In genomic region chr1:41861509-41862410, GRCh38 we compare ENCODE assay signal across 11 cellular contexts. TPM values are rescaled to one million over a fixed set of nuclear protein-coding genes. Genes with fewer than 3 reads are reported as not detected.
DNase-seq lines count a peak whose midpoint lies in the region; TF ChIP-seq lines count a peak whose summit lies in the region.
"Had no signal": no experiment of that assay in that cellular context is flagged by ENCODE, and none has a peak within 500 bp of the region (broad histone marks: within the 10 kb centered on the region; RNA-seq: fewer than 3 reads in every experiment).

No MANE protein-coding gene starts in this region.

- peaks cover 39% of the 10 kb centered on the region for H3K4me1 Mint-ChIP-seq in activated naive CD4-positive, alpha-beta T cell treated with anti-CD3 and anti-CD28 coated beads, Interleukin-2, amount 50 U/mL, for 24 hours

- no peak overlapping the region for H3K4me3 ChIP-seq in dorsolateral prefrontal cortex
- H3K4me3 ChIP-seq: BLaER1, SK-N-MC, upper lobe of left lung had no signal

- intact Hi-C loops in dorsolateral prefrontal cortex (cut with DNase I), result no loop called here

- H3K27ac Mint-ChIP-seq in activated naive CD4-positive, alpha-beta T cell treated with anti-CD3 and anti-CD28 coated beads, Interleukin-2, amount 50 U/mL, for 24 hours, result peak overlapping the region; percentile 85

- H3K4me3 Mint-ChIP-seq in activated naive CD4-positive, alpha-beta T cell treated with anti-CD3 and anti-CD28 coated beads, Interleukin-2, amount 50 U/mL, for 24 hours, result peak overlapping the region; percentile 38

- H3K36me3 Mint-ChIP-seq in activated naive CD4-positive, alpha-beta T cell treated with anti-CD3 and anti-CD28 coated beads, Interleukin-2, amount 50 U/mL, for 24 hours, result peaks cover 7% of the 10 kb centered on the region

- H3K9me3 Mint-ChIP-seq in activated naive CD4-positive, alpha-beta T cell treated with anti-CD3 and anti-CD28 coated beads, Interleukin-2, amount 50 U/mL, for 24 hours, result no peaks in the 10 kb centered on the region

- H3K27me3 ChIP-seq in dorsolateral prefrontal cortex, result no peaks in the 10 kb centered on the region
- H3K27me3 ChIP-seq: BLaER1, upper lobe of left lung had no signal

- CTCF ChIA-PET in RWPE1 (lab: Yijun Ruan, JAX), result no interaction called here

- H3K27ac ChIP-seq in RWPE1 (peak overlapping the region; percentile 67; the same call in 1 of the 2 replicates), dorsolateral prefrontal cortex (peak overlapping the region in 11 of 59 donors; percentile 5 to 74 (median 22))
- H3K27ac ChIP-seq: BLaER1, SK-N-MC, upper lobe of left lung had no signal

- no peak for TF ChIP-seq CTCF in RWPE1 (conservative IDR thresholded peaks at IDR 0.05; ENCODE audit: low read depth)
- no peak for TF ChIP-seq CTCF in dorsolateral prefrontal cortex (IDR thresholded peaks at IDR 0.05 in 54 of 56, conservative IDR thresholded peaks at IDR 0.05 in 2 of 56; ENCODE audit: low read depth in 1 of 56, partially characterized antibody in 56 of 56)

- POLR2A ChIA-PET in RWPE1 (lab: Yijun Ruan, JAX; ENCODE audit: low non-redundant PET), result interaction anchor here (0.7 kb wide), 1 partner anchor 176 kb away, joined by 4 read pairs; no protein-coding TSS in a partner anchor

- no peaks in the 10 kb centered on the region for H3K27me3 Mint-ChIP-seq in activated naive CD4-positive, alpha-beta T cell treated with anti-CD3 and anti-CD28 coated beads, Interleukin-2, amount 50 U/mL, for 24 hours

- no peak for DNase-seq in activated naive CD4-positive, alpha-beta T cell treated with Interleukin-2 at 50 U/mL for 16 hours
- peak; percentile 17 for DNase-seq in RWPE1 (ENCODE audit: low spot score)
- peak in 6 of 10 donors; percentile 25 to 70 (median 56) for DNase-seq in dorsolateral prefrontal cortex
- no peak for DNase-seq in stimulated activated CD8-positive, alpha-beta memory T cell treated with anti-CD3 and anti-CD28 coated beads, Interleukin-4, amount 100 ng/mL, for 48 hours
- no peak for DNase-seq in HCEC 1CT
- no peak for DNase-seq in activated CD8-positive, alpha-beta memory T cell treated with anti-CD3 and anti-CD28 coated beads, Interleukin-2, amount 50 U/mL, for 48 hours
- DNase-seq in NCI-H2081 treated with DMSO at 0.1 percent for 48 hours (lab: John Stamatoyannopoulos, UW), result no peak
- DNase-seq: upper lobe of left lung had no signal

RNA-seq across cellular contexts. Expression of gene HIVEP3, which starts 57.0 kb away (rescaled TPM):
- 10 to 100 TPM; 10.1 to 43.8 (median 25.6) TPM for total RNA-seq in dorsolateral prefrontal cortex

Comparison
In these comparisons a context has a peak if more than half of its experiments do, and no peak if none do; other contexts are left out.
1. DNase-seq: peak in RWPE1 (single experiment) and dorsolateral prefrontal cortex (6 of 10); none in activated naive CD4-positive, alpha-beta T cell treated with Interleukin-2 at 50 U/mL for 16 hours (single experiment), stimulated activated CD8-positive, alpha-beta memory T cell treated with anti-CD3 and anti-CD28 coated beads, Interleukin-4, amount 100 ng/mL, for 48 hours (single experiment), HCEC 1CT (single experiment), activated CD8-positive, alpha-beta memory T cell treated with anti-CD3 and anti-CD28 coated beads, Interleukin-2, amount 50 U/mL, for 48 hours (single experiment) and NCI-H2081 treated with DMSO at 0.1 percent for 48 hours (single experiment).